In the genomic region with DNA sequence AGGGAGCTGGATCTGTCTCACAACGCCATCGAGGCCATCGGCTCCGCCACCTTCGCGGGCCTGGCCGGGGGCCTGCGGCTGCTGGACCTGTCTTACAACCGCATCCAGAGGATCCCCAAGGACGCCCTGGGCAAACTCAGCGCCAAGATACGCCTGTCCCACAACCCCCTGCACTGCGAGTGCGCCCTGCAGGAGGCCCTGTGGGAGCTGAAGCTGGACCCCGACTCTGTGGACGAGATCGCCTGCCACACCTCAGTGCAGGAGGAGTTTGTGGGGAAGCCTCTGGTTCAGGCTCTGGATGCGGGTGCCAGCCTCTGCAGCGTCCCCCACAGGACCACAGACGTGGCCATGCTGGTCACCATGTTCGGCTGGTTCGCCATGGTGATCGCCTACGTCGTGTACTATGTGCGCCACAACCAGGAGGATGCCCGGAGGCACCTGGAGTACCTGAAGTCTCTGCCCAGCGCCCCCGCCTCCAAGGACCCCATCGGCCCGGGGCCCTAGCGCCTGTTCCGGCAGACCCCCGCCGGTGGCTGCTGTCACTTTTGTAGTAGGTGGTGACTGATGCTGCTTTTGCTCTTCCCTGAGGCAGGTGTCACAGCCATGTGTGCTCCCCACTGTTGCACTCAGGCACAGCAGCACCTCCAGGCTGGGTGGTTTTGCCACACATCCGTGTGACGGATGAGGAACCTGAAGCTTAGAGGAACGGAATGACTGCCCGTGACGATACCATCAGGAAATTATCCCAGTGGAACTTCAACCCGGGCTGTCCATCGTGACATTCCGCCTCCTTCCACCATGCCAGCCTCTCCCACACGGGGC, we compare ENCODE assay signal across 14 cellular contexts. TPM values are rescaled to one million over a fixed set of nuclear protein-coding genes. Genes with fewer than 3 reads are reported as not detected.
A peak's percentile ranks its signal among the peaks of the same experiment; 100 is the strongest.
DNase-seq lines count a peak whose midpoint lies in the region; ATAC-seq, FAIRE-seq and TF ChIP-seq lines count a peak whose summit lies in the region.
"Had no signal": no experiment of that assay in that cellular context is flagged by ENCODE, and none has a peak within 500 bp of the region (broad histone marks: within the 10 kb centered on the region; RNA-seq: fewer than 3 reads in every experiment).

No MANE protein-coding gene starts in this region.

- H3K27me3 ChIP-seq in HepG2 (ENCODE audit: control insufficient read depth in 1 of 2, insufficient read depth in 2 of 2, low read length in 2 of 2): no peaks in the 10 kb centered on the region; a peak in 1 of 5 replicates

- TF ChIP-seq EP300 in HepG2 (IDR thresholded peaks at IDR 0.05; ENCODE audit: low read depth in 2 of 2, low read length in 2 of 2) (no peak), HepG2 (CRISPR knock-in tag; IDR thresholded peaks at IDR 0.05; ENCODE audit: borderline replicate concordance) (no peak)

- peak overlapping the region; percentile 85 for H3K27ac ChIP-seq in HepG2 (ENCODE audit: extremely low read length, insufficient read depth, low read length)

- H3K27ac Mint-ChIP-seq in activated CD4-positive, alpha-beta T cell treated with anti-CD3 and anti-CD28 coated beads, Interleukin-2, amount 10 ng/mL, durations not matched to agents 7 days and 5 days: no peak overlapping the region
- no peak overlapping the region for H3K27ac Mint-ChIP-seq in activated CD4-positive, alpha-beta memory T cell treated with anti-CD3 and anti-CD28 coated beads for 36 hours
- H3K27ac Mint-ChIP-seq in HFFc6: no peak overlapping the region

- H3K4me1 ChIP-seq in HepG2 (ENCODE audit: insufficient read depth, low read length): peaks cover 68% of the 10 kb centered on the region

- H4K20me1 ChIP-seq in HepG2 (ENCODE audit: insufficient read depth, low read length): no peaks in the 10 kb centered on the region

- BruUV-seq in HepG2 (replicated peaks; lab: Mats Ljungman, UMichigan): no TSS peak

- intact Hi-C loops in activated CD4-positive, alpha-beta memory T cell treated with anti-CD3 and anti-CD28 coated beads for 36 hours (cut with micrococcal nuclease): loop anchor here (10.0 kb wide), 1 partner anchor 122 kb away; a partner anchor contains a TSS
- intact Hi-C loops in HepG2 (cut with micrococcal nuclease; ENCODE audit: unreplicated experiment): loop anchor here (5.0 kb wide), 1 partner anchor 120 kb away; a partner anchor contains a TSS
- intact Hi-C loops in posterior vena cava (cut with DNase I): no loop called here

- H3K36me3 Mint-ChIP-seq in activated CD4-positive, alpha-beta T cell treated with anti-CD3 and anti-CD28 coated beads, Interleukin-2, amount 10 ng/mL, durations not matched to agents 7 days and 5 days (ENCODE audit: low read depth): no peaks in the 10 kb centered on the region
- H3K36me3 Mint-ChIP-seq in activated CD4-positive, alpha-beta memory T cell treated with anti-CD3 and anti-CD28 coated beads for 36 hours: no peaks in the 10 kb centered on the region
- peaks cover 5% of the 10 kb centered on the region; the same call in 1 of the 2 replicates for H3K36me3 Mint-ChIP-seq in HFFc6 (ENCODE audit: low read depth)

- CTCF ChIA-PET in activated CD4-positive, alpha-beta T cell treated with anti-CD3 and anti-CD28 coated beads, Interleukin-2, amount 10 ng/mL, durations not matched to agents 7 days and 5 days (lab: Charles Lee): interaction anchor here (0.8 to 1.2 kb wide), 2 partner anchors 26 to 31 kb away, joined by 3 read pairs; no protein-coding TSS in a partner anchor
- CTCF ChIA-PET in activated CD4-positive, alpha-beta memory T cell treated with anti-CD3 and anti-CD28 coated beads for 36 hours (lab: Charles Lee): no interaction called here
- CTCF ChIA-PET in HepG2 (lab: Yijun Ruan, JAX; ENCODE audit: low intra/inter-chr PET ratio, low total read pairs): no interaction called here

- TF ChIP-seq CTCF in HepG2 (CRISPR knock-in tag; IDR thresholded peaks at IDR 0.05) (no peak), HFFc6 (IDR thresholded peaks at IDR 0.05) (no peak)

- H3K9me3 Mint-ChIP-seq in activated CD4-positive, alpha-beta T cell treated with anti-CD3 and anti-CD28 coated beads, Interleukin-2, amount 10 ng/mL, durations not matched to agents 7 days and 5 days: peaks cover 10% of the 10 kb centered on the region
- H3K9me3 Mint-ChIP-seq in activated CD4-positive, alpha-beta memory T cell treated with anti-CD3 and anti-CD28 coated beads for 36 hours: peaks cover 12% of the 10 kb centered on the region
- H3K9me3 Mint-ChIP-seq in HFFc6: peaks cover 22% of the 10 kb centered on the region

- no peak for DNase-seq in activated CD4-positive, alpha-beta T cell treated with anti-CD3 and anti-CD28 coated beads, Interleukin-2, amount 10 ng/mL, durations not matched to agents 7 days and 5 days
- no peak for DNase-seq in activated CD4-positive, alpha-beta T cell treated with anti-CD3 and anti-CD28 coated beads, Interleukin-2, amount 50 U/mL, for 1 hour
- DNase-seq in activated CD4-positive, alpha-beta memory T cell treated with anti-CD3 and anti-CD28 coated beads for 36 hours: no peak
- DNase-seq in HepG2 (ENCODE audit: low spot score) (no peak), posterior vena cava (ENCODE audit: low spot score) (peak; percentile 64), DMS153 treated with DMSO at 0.1 percent for 48 hours (lab: John Stamatoyannopoulos, UW; ENCODE audit: unreplicated experiment) (no peak), HFFc6 (no peak), iPS-NIHi7 (ENCODE audit: extremely low spot score) (no peak)
- DNase-seq: activated effector memory CD4-positive, alpha-beta T cell treated with anti-CD3 and anti-CD28 coated beads, Interleukin-2, amount 50 U/mL, for 16 hours; Calu3; NCI-H1092 had no signal

- peak overlapping the region; percentile 42 for H3K9ac ChIP-seq in HepG2 (ENCODE audit: insufficient read depth, low read depth, low read length)

- H3K4me3 ChIP-seq in HepG2 (replicated peaks in 1 of 3; ENCODE audit: insufficient read depth in 1 of 3, low read depth in 2 of 3, low read length in 3 of 3): peak overlapping the region in 2 of 3 experiments; percentile 14 to 75; a peak in 2 of 6 replicates

- H3K4me2 ChIP-seq in HepG2 (ENCODE audit: low read depth, low read length): peak overlapping the region; percentile 74

- H3K4me3 Mint-ChIP-seq in activated CD4-positive, alpha-beta T cell treated with anti-CD3 and anti-CD28 coated beads, Interleukin-2, amount 10 ng/mL, durations not matched to agents 7 days and 5 days: peak overlapping the region; percentile 66
- peak overlapping the region; percentile 61 for H3K4me3 Mint-ChIP-seq in activated CD4-positive, alpha-beta memory T cell treated with anti-CD3 and anti-CD28 coated beads for 36 hours
- no peak overlapping the region for H3K4me3 Mint-ChIP-seq in HFFc6

- no peak for TF ChIP-seq RAD21 in HepG2 (CRISPR knock-in tag; IDR thresholded peaks at IDR 0.05)

- H3K27me3 Mint-ChIP-seq in activated CD4-positive, alpha-beta T cell treated with anti-CD3 and anti-CD28 coated beads, Interleukin-2, amount 10 ng/mL, durations not matched to agents 7 days and 5 days: peaks cover 20% of the 10 kb centered on the region
- no peaks in the 10 kb centered on the region for H3K27me3 Mint-ChIP-seq in activated CD4-positive, alpha-beta memory T cell treated with anti-CD3 and anti-CD28 coated beads for 36 hours
- peaks cover 4% of the 10 kb centered on the region for H3K27me3 Mint-ChIP-seq in HFFc6 (ENCODE audit: insufficient read depth)

- H3K9me3 ChIP-seq in HepG2 (ENCODE audit: low read length): no peaks in the 10 kb centered on the region

- ATAC-seq in HepG2: no peak
- ATAC-seq: activated CD4-positive, CD25-positive, alpha-beta regulatory T cell treated with anti-CD3 and anti-CD28 coated beads, Interleukin-2, amount 50 U/mL, for 24 hours had no signal

- H3K4me1 Mint-ChIP-seq in activated CD4-positive, alpha-beta T cell treated with anti-CD3 and anti-CD28 coated beads, Interleukin-2, amount 10 ng/mL, durations not matched to agents 7 days and 5 days: peaks cover 14% of the 10 kb centered on the region
- no peaks in the 10 kb centered on the region for H3K4me1 Mint-ChIP-seq in activated CD4-positive, alpha-beta memory T cell treated with anti-CD3 and anti-CD28 coated beads for 36 hours (ENCODE audit: low read depth)
- H3K4me1 Mint-ChIP-seq in HFFc6 (ENCODE audit: low read depth): no peaks in the 10 kb centered on the region

- H2AFZ ChIP-seq in HepG2 (ENCODE audit: low read length): no peak overlapping the region

- H3K79me2 ChIP-seq in HepG2 (ENCODE audit: insufficient read depth, low read length): peaks cover 18% of the 10 kb centered on the region

- no peak for FAIRE-seq in HepG2 (lab: Jason Lieb, UNC)
- FAIRE-seq: A549, keratinocyte had no signal

- POLR2A ChIA-PET in activated CD4-positive, alpha-beta T cell treated with anti-CD3 and anti-CD28 coated beads, Interleukin-2, amount 10 ng/mL, durations not matched to agents 7 days and 5 days (lab: Charles Lee): interaction anchor here (0.6 kb wide), 1 partner anchor 337 kb away, joined by 3 read pairs; no protein-coding TSS in a partner anchor
- POLR2A ChIA-PET in activated CD4-positive, alpha-beta memory T cell treated with anti-CD3 and anti-CD28 coated beads for 36 hours (lab: Charles Lee): no interaction called here
- POLR2A ChIA-PET in HepG2 (lab: Yijun Ruan, JAX): interaction anchor here (0.6 to 4.9 kb wide), 11 partner anchors 8 to 416 kb away, joined by 3 to 115 read pairs (median 5); a partner anchor contains a TSS

- 71% methylated on average over 21 of the region's 44 CpGs for WGBS in HepG2 (ENCODE audit: low lambda C conversion rate)

- in situ Hi-C loops in HepG2 (cut with HindIII; ENCODE audit: extremely low pct_ligation_motif_present, low pct_unique_long_range_greater_than_20kb): no loop called here

- no peak for TF ChIP-seq POLR2A in HepG2 (IDR thresholded peaks at IDR 0.05; ENCODE audit: insufficient read depth in 1 of 2, low read depth in 2 of 2, low read length in 2 of 2)

- H3K36me3 ChIP-seq in HepG2 (replicated peaks in 1 of 2; ENCODE audit: control insufficient read depth in 1 of 2, insufficient read depth in 2 of 2, low read length in 2 of 2): no peaks in the 10 kb centered on the region; a peak in 2 of 5 replicates

RNA-seq across cellular contexts. Expression of a gene that starts 1.8 kb away (rescaled TPM):
- total RNA-seq in activated CD4-positive, alpha-beta T cell treated with anti-CD3 and anti-CD28 coated beads, Interleukin-2, amount 10 ng/mL, durations not matched to agents 7 days and 5 days: 1 to 10 TPM; 5.0 to 5.1 TPM
- 1 to 10 TPM; 2.6 to 2.8 TPM for total RNA-seq in activated CD4-positive, alpha-beta memory T cell treated with anti-CD3 and anti-CD28 coated beads for 36 hours
- total RNA-seq in HepG2 (2016; rRNA removed; fragmentation: Illumina TruSeq; extraction: Trizol) (3.9 and 4.8 TPM in 2 replicates), posterior vena cava (1 to 10 TPM; 1.5 to 1.8 TPM)
- total RNA-seq in HepG2 (2016; cell fraction: cytosol; rRNA removed; fragmentation: Illumina TruSeq; extraction: Trizol; ENCODE audit: low read depth): 0.97 and 1.1 TPM in 2 replicates
- total RNA-seq in HepG2 (2016; cell fraction: insoluble cytoplasmic fraction; rRNA removed; fragmentation: Illumina TruSeq; extraction: Trizol): 3.1 and 4.8 TPM in 2 replicates
- 3.5 and 4.4 TPM in 2 replicates for total RNA-seq in HepG2 (2016; cell fraction: membrane; rRNA removed; fragmentation: Illumina TruSeq; extraction: Trizol)
- 5.2 and 5.7 TPM in 2 replicates for total RNA-seq in HepG2 (2016; cell fraction: nucleus; rRNA removed; fragmentation: Illumina TruSeq; extraction: Trizol)
- polyA plus RNA-seq in HepG2 (2011; rRNA removed): 16.5 and 24.3 TPM in 2 replicates
- polyA plus RNA-seq in HepG2 (2011; cell fraction: cytosol; rRNA removed): 17.5 and 19.8 TPM in 2 replicates
- 25.9 and 31.8 TPM in 2 replicates for polyA plus RNA-seq in HepG2 (2011; cell fraction: nucleus; rRNA removed)
- polyA plus RNA-seq in HepG2 (2012): 24.1 and 27.1 TPM in 2 replicates
- 0.99 and 1.3 TPM in 2 replicates for polyA plus RNA-seq in HepG2 (2016; cell fraction: cytosol; fragmentation: Illumina TruSeq; extraction: Trizol; ENCODE audit: low read depth)
- 4.4 and 5.5 TPM in 2 replicates for polyA plus RNA-seq in HepG2 (2016; cell fraction: insoluble cytoplasmic fraction; fragmentation: Illumina TruSeq; extraction: Trizol; ENCODE audit: low read depth)
- 2.9 and 3.4 TPM in 2 replicates for polyA plus RNA-seq in HepG2 (2016; cell fraction: membrane; fragmentation: Illumina TruSeq; extraction: Trizol; ENCODE audit: low read depth)
- 10.0 TPM in 2 replicates for polyA plus RNA-seq in HepG2 (2016; cell fraction: nucleus; fragmentation: Illumina TruSeq; extraction: Trizol; ENCODE audit: insufficient read depth, low read depth)
- polyA minus RNA-seq in HepG2 (2011; rRNA and poly(A)+ RNA removed; ENCODE audit: low replicate concordance): 3.8 and 34.5 TPM in 2 replicates
- 16.0 and 20.9 TPM in 2 replicates for polyA minus RNA-seq in HepG2 (2011; cell fraction: cytosol; rRNA and poly(A)+ RNA removed)
- polyA minus RNA-seq in HepG2 (2011; cell fraction: nucleus; rRNA and poly(A)+ RNA removed): 10.4 and 13.4 TPM in 2 replicates
- total RNA-seq in HFFc6 (2021; fragmentation: NEBNext Ultra II Directional; extraction: Animal tissue kit (Norgen Biotek cat#: 25700)): not detected

Comparison
In these comparisons a context has a peak if more than half of its experiments do, and no peak if none do; other contexts are left out.
1. intact Hi-C loops: an anchor here in activated CD4-positive, alpha-beta memory T cell treated with anti-CD3 and anti-CD28 coated beads for 36 hours (10.0 kb wide) and HepG2 (5.0 kb wide); none called in posterior vena cava.